In genomic region chr7:106015586-106016218, GRCh38 we compare ENCODE assay signal across 27 cellular contexts. TPM values are rescaled to one million over a fixed set of nuclear protein-coding genes. Genes with fewer than 3 reads are reported as not detected.
DNase-seq lines count a peak whose midpoint lies in the region; ATAC-seq and TF ChIP-seq lines count a peak whose summit lies in the region.
"Had no signal": no experiment of that assay in that cellular context is flagged by ENCODE, and none has a peak within 500 bp of the region (broad histone marks: within the 10 kb centered on the region; RNA-seq: fewer than 3 reads in every experiment).

No MANE protein-coding gene starts in this region.

- H2BK12ac ChIP-seq in neuronal stem cell (ENCODE audit: low read length), result no peak overlapping the region

- H3K4me1 ChIP-seq in neuronal stem cell (ENCODE audit: control insufficient read depth in 2 of 2, insufficient read depth in 1 of 2, low read depth in 1 of 2, low read length in 2 of 2), result peaks cover 3 to 5% of the 10 kb centered on the region in 2 donors
- H3K4me1 ChIP-seq: breast epithelium, suprapubic skin had no signal

- no peak for TF ChIP-seq POLR2A in erythroblast (IDR thresholded peaks at IDR 0.05; ENCODE audit: low read length)

- no peaks in the 10 kb centered on the region for H3K36me3 ChIP-seq in neuronal stem cell (replicated peaks in 1 of 2; ENCODE audit: control insufficient read depth in 2 of 2, insufficient read depth in 2 of 2, low read length in 2 of 2)
- H3K36me3 ChIP-seq: BLaER1 treated with 17β-estradiol and CSF1 and Interleukin-3, amounts not matched to agents 10 nM and 100 nM; breast epithelium; suprapubic skin had no signal

- no peak overlapping the region for H2BK120ac ChIP-seq in neuronal stem cell (ENCODE audit: low read depth, low read length)

- DNase-seq in DMS 273 treated with DMSO at 0.1 percent for 48 hours (lab: John Stamatoyannopoulos, UW) (peak; percentile 69), NCI-H446 treated with DMSO at 0.1 percent for 48 hours (lab: John Stamatoyannopoulos, UW) (peak; percentile 72), erythroblast (lab: John Stamatoyannopoulos, UW) (peak; percentile 54 to 56), neuronal stem cell (ENCODE audit: low spot score) (no peak), AG08395 (ENCODE audit: low spot score) (no peak)
- no peak for DNase-seq in activated T-cell treated with anti-CD3 and anti-CD28 coated beads, Interleukin-2, amount 50 U/mL, for 24 hours
- DNase-seq: ACHN; activated CD4-positive, alpha-beta memory T cell treated with anti-CD3 and anti-CD28 coated beads, Interleukin-2, amount 10 ng/mL, durations not matched to agents 7 days and 5 days; activated gamma-delta T cell treated with Interleukin-2 at 50 U/mL for 16 hours; Kasumi-1; kidney glomerular epithelial cell; MV-4-11; NCI-H187 treated with DMSO at 0.1 percent for 48 hours; NCI-H2227 treated with DMSO at 0.1 percent for 48 hours; NCI-H82; nucleus accumbens; OCI-M1; Right ventricle myocardium superior; small intestine; stimulated activated CD4-positive, alpha-beta T cell treated with anti-CD3 and anti-CD28 coated beads, Interleukin-2, amount 100 ng/mL, for 24 hours had no signal

- H3K9ac ChIP-seq in neuronal stem cell (ENCODE audit: low read depth, low read length, poor library complexity), result no peak overlapping the region
- H3K9ac ChIP-seq: BLaER1 treated with 17β-estradiol and CSF1 and Interleukin-3, amounts not matched to agents 10 nM and 100 nM had no signal

- H2BK15ac ChIP-seq in neuronal stem cell (ENCODE audit: low read length), result no peak overlapping the region

- H3K14ac ChIP-seq in neuronal stem cell (ENCODE audit: low read length), result no peak overlapping the region

- no CpG with 5 or more reads among the region's 9 CpGs for WGBS in neuronal stem cell (ENCODE audit: extremely low coverage in 2 of 2, insufficient read length in 2 of 2, insufficient replicate concordance in 1 of 2), 2 donors

- no peak for ATAC-seq in HG03442 (IDR thresholded peaks at IDR 0.05; ENCODE audit: unreplicated experiment)
- ATAC-seq in GM19023 (IDR thresholded peaks at IDR 0.05; ENCODE audit: unreplicated experiment), result no peak
- ATAC-seq: activated CD4-positive, CD25-positive, alpha-beta regulatory T cell treated with anti-CD3 and anti-CD28 coated beads, Interleukin-2, amount 50 U/mL, for 24 hours; HCT116 had no signal

- H3K23ac ChIP-seq in neuronal stem cell (ENCODE audit: low read depth, low read length, poor library complexity), result no peak overlapping the region

- no peak overlapping the region for H4K8ac ChIP-seq in neuronal stem cell (ENCODE audit: low read depth, low read length)

- no peak overlapping the region for H2AK5ac ChIP-seq in neuronal stem cell (ENCODE audit: low read depth, low read length)

- no peak overlapping the region for H3K4me2 ChIP-seq in neuronal stem cell (ENCODE audit: insufficient read depth, low read length, poor library complexity, severe bottlenecking)

- no peaks in the 10 kb centered on the region for H3K36me3 Mint-ChIP-seq in activated T-cell treated with anti-CD3 and anti-CD28 coated beads, Interleukin-2, amount 50 U/mL, for 24 hours (ENCODE audit: low read depth)

- H3K27me3 ChIP-seq in neuronal stem cell (ENCODE audit: control insufficient read depth in 3 of 3, insufficient read depth in 3 of 3, low read depth in 1 of 3, low read length in 3 of 3), result no peaks in the 10 kb centered on the region
- H3K27me3 ChIP-seq: breast epithelium, suprapubic skin had no signal

- no peaks in the 10 kb centered on the region for H3K9me3 Mint-ChIP-seq in activated T-cell treated with anti-CD3 and anti-CD28 coated beads, Interleukin-2, amount 50 U/mL, for 24 hours
- H3K9me3 Mint-ChIP-seq: activated CD4-positive, alpha-beta memory T cell treated with anti-CD3 and anti-CD28 coated beads, Interleukin-2, amount 10 ng/mL, durations not matched to agents 7 days and 5 days had no signal

- H2BK5ac ChIP-seq in neuronal stem cell (ENCODE audit: low read length), result no peak overlapping the region

- no peak overlapping the region for H4K91ac ChIP-seq in neuronal stem cell (ENCODE audit: low read depth, low read length, poor library complexity)

- no peak overlapping the region for H3K27ac Mint-ChIP-seq in activated T-cell treated with anti-CD3 and anti-CD28 coated beads, Interleukin-2, amount 50 U/mL, for 24 hours
- H3K27ac Mint-ChIP-seq: activated CD4-positive, alpha-beta memory T cell treated with anti-CD3 and anti-CD28 coated beads, Interleukin-2, amount 10 ng/mL, durations not matched to agents 7 days and 5 days had no signal

- no peaks in the 10 kb centered on the region for H3K27me3 Mint-ChIP-seq in activated T-cell treated with anti-CD3 and anti-CD28 coated beads, Interleukin-2, amount 50 U/mL, for 24 hours

- H3K9me3 ChIP-seq in neuronal stem cell (replicated peaks in 1 of 2; ENCODE audit: control insufficient read depth in 2 of 2, insufficient read depth in 1 of 2, low read depth in 1 of 2, low read length in 2 of 2), result no peaks in the 10 kb centered on the region
- H3K9me3 ChIP-seq: BLaER1 treated with 17β-estradiol and CSF1 and Interleukin-3, amounts not matched to agents 10 nM and 100 nM; breast epithelium; suprapubic skin had no signal

- no peak overlapping the region for H3K4me3 Mint-ChIP-seq in activated T-cell treated with anti-CD3 and anti-CD28 coated beads, Interleukin-2, amount 50 U/mL, for 24 hours
- H3K4me3 Mint-ChIP-seq: activated CD4-positive, alpha-beta memory T cell treated with anti-CD3 and anti-CD28 coated beads, Interleukin-2, amount 10 ng/mL, durations not matched to agents 7 days and 5 days had no signal

- peaks cover 42% of the 10 kb centered on the region for H3K4me1 Mint-ChIP-seq in activated T-cell treated with anti-CD3 and anti-CD28 coated beads, Interleukin-2, amount 50 U/mL, for 24 hours (ENCODE audit: low read depth)

- no peak overlapping the region for H3K27ac ChIP-seq in neuronal stem cell (replicated peaks; ENCODE audit: low read length)
- H3K27ac ChIP-seq: BLaER1 treated with 17β-estradiol and CSF1 and Interleukin-3, amounts not matched to agents 10 nM and 100 nM; breast epithelium; suprapubic skin had no signal

- H3K18ac ChIP-seq in neuronal stem cell (ENCODE audit: low read length), result no peak overlapping the region

- no peak overlapping the region for H3K4ac ChIP-seq in neuronal stem cell (ENCODE audit: low read length)

- H3K79me1 ChIP-seq in neuronal stem cell (ENCODE audit: low read depth, low read length), result no peaks in the 10 kb centered on the region

- no peak overlapping the region for H3K4me3 ChIP-seq in neuronal stem cell (ENCODE audit: low read length in 2 of 2)
- H3K4me3 ChIP-seq: BLaER1 treated with 17β-estradiol and CSF1 and Interleukin-3, amounts not matched to agents 10 nM and 100 nM; breast epithelium; suprapubic skin had no signal

- peak overlapping the region; percentile 43 for H2AFZ ChIP-seq in neuronal stem cell (ENCODE audit: low read length)

RNA-seq across cellular contexts. Expression of gene CDHR3, which starts 52.6 kb away (rescaled TPM):
- 2.4 TPM for polyA plus RNA-seq in neuronal stem cell (2013, experiment 1 of 2)
- 2.8 TPM for polyA plus RNA-seq in neuronal stem cell (2013, experiment 2 of 2)

Comparison
In these comparisons a context has a peak if more than half of its experiments do, and no peak if none do; other contexts are left out.
1. DNase-seq: peak in DMS 273 treated with DMSO at 0.1 percent for 48 hours (single experiment), NCI-H446 treated with DMSO at 0.1 percent for 48 hours (single experiment) and erythroblast (2 of 2); none in neuronal stem cell (single experiment), AG08395 (single experiment) and activated T-cell treated with anti-CD3 and anti-CD28 coated beads, Interleukin-2, amount 50 U/mL, for 24 hours (single experiment).